1 cellular context compared by ENCODE assay signal in genomic region chr1:205210876-205211838, GRCh38.
TF ChIP-seq lines count a peak whose summit lies in the region.

Gene DSTYK (minus strand): TSS chr1:205211702. CDS start chr1:205211535, 167 bp downstream.

TF ChIP-seq in GM23338, 12 proteins besides CTCF, POLR2A, EP300 and RAD21:
- TF ChIP-seq ZNF331 (CRISPR knock-in tag; IDR thresholded peaks at IDR 0.05; ENCODE audit: low read depth) (no peak), NANOG (IDR thresholded peaks at IDR 0.05; ENCODE audit: borderline replicate concordance) (no peak), STAT1 (IDR thresholded peaks at IDR 0.05; ENCODE audit: unreplicated experiment) (no peak), JUNB (IDR thresholded peaks at IDR 0.05; ENCODE audit: unreplicated experiment) (no peak), CREB1 (CRISPR knock-in tag; IDR thresholded peaks at IDR 0.05; ENCODE audit: low read depth) (peak; percentile 89), ZNF114 (CRISPR knock-in tag; IDR thresholded peaks at IDR 0.05) (no peak; the same call in 1 of the 2 replicates), EZH2phosphoT487 (IDR thresholded peaks at IDR 0.05; ENCODE audit: unreplicated experiment) (no peak), POLR2AphosphoS5 (IDR thresholded peaks at IDR 0.05; ENCODE audit: low read depth) (peak; percentile 82), EZH2 (IDR thresholded peaks at IDR 0.05; ENCODE audit: low read depth, unreplicated experiment) (no peak), REST (IDR thresholded peaks at IDR 0.05; ENCODE audit: unreplicated experiment) (no peak)
- TF ChIP-seq, protein P1, sequence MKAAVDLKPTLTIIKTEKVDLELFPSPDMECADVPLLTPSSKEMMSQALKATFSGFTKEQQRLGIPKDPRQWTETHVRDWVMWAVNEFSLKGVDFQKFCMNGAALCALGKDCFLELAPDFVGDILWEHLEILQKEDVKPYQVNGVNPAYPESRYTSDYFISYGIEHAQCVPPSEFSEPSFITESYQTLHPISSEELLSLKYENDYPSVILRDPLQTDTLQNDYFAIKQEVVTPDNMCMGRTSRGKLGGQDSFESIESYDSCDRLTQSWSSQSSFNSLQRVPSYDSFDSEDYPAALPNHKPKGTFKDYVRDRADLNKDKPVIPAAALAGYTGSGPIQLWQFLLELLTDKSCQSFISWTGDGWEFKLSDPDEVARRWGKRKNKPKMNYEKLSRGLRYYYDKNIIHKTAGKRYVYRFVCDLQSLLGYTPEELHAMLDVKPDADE (IDR thresholded peaks at IDR 0.05), result peak; percentile 95
- TF ChIP-seq, protein P2, sequence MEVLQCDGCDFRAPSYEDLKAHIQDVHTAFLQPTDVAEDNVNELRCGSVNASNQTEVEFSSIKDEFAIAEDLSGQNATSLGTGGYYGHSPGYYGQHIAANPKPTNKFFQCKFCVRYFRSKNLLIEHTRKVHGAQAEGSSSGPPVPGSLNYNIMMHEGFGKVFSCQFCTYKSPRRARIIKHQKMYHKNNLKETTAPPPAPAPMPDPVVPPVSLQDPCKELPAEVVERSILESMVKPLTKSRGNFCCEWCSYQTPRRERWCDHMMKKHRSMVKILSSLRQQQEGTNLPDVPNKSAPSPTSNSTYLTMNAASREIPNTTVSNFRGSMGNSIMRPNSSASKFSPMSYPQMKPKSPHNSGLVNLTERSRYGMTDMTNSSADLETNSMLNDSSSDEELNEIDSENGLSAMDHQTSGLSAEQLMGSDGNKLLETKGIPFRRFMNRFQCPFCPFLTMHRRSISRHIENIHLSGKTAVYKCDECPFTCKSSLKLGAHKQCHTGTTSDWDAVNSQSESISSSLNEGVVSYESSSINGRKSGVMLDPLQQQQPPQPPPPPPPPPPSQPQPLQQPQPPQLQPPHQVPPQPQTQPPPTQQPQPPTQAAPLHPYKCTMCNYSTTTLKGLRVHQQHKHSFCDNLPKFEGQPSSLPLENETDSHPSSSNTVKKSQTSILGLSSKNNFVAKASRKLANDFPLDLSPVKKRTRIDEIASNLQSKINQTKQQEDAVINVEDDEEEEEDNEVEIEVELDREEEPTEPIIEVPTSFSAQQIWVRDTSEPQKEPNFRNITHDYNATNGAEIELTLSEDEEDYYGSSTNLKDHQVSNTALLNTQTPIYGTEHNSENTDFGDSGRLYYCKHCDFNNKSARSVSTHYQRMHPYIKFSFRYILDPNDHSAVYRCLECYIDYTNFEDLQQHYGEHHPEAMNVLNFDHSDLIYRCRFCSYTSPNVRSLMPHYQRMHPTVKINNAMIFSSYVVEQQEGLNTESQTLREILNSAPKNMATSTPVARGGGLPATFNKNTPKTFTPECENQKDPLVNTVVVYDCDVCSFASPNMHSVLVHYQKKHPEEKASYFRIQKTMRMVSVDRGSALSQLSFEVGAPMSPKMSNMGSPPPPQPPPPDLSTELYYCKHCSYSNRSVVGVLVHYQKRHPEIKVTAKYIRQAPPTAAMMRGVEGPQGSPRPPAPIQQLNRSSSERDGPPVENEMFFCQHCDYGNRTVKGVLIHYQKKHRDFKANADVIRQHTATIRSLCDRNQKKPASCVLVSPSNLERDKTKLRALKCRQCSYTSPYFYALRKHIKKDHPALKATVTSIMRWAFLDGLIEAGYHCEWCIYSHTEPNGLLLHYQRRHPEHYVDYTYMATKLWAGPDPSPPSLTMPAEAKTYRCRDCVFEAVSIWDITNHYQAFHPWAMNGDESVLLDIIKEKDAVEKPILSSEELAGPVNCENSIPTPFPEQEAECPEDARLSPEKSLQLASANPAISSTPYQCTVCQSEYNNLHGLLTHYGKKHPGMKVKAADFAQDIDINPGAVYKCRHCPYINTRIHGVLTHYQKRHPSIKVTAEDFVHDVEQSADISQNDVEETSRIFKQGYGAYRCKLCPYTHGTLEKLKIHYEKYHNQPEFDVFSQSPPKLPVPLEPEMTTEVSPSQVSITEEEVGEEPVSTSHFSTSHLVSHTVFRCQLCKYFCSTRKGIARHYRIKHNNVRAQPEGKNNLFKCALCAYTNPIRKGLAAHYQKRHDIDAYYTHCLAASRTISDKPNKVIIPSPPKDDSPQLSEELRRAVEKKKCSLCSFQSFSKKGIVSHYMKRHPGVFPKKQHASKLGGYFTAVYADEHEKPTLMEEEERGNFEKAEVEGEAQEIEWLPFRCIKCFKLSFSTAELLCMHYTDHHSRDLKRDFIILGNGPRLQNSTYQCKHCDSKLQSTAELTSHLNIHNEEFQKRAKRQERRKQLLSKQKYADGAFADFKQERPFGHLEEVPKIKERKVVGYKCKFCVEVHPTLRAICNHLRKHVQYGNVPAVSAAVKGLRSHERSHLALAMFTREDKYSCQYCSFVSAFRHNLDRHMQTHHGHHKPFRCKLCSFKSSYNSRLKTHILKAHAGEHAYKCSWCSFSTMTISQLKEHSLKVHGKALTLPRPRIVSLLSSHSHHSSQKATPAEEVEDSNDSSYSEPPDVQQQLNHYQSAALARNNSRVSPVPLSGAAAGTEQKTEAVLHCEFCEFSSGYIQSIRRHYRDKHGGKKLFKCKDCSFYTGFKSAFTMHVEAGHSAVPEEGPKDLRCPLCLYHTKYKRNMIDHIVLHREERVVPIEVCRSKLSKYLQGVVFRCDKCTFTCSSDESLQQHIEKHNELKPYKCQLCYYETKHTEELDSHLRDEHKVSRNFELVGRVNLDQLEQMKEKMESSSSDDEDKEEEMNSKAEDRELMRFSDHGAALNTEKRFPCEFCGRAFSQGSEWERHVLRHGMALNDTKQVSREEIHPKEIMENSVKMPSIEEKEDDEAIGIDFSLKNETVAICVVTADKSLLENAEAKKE (CRISPR knock-in tag; IDR thresholded peaks at IDR 0.05), result no peak
